Comparison of ENCODE assay signal across 8 cellular contexts in the genomic region with DNA sequence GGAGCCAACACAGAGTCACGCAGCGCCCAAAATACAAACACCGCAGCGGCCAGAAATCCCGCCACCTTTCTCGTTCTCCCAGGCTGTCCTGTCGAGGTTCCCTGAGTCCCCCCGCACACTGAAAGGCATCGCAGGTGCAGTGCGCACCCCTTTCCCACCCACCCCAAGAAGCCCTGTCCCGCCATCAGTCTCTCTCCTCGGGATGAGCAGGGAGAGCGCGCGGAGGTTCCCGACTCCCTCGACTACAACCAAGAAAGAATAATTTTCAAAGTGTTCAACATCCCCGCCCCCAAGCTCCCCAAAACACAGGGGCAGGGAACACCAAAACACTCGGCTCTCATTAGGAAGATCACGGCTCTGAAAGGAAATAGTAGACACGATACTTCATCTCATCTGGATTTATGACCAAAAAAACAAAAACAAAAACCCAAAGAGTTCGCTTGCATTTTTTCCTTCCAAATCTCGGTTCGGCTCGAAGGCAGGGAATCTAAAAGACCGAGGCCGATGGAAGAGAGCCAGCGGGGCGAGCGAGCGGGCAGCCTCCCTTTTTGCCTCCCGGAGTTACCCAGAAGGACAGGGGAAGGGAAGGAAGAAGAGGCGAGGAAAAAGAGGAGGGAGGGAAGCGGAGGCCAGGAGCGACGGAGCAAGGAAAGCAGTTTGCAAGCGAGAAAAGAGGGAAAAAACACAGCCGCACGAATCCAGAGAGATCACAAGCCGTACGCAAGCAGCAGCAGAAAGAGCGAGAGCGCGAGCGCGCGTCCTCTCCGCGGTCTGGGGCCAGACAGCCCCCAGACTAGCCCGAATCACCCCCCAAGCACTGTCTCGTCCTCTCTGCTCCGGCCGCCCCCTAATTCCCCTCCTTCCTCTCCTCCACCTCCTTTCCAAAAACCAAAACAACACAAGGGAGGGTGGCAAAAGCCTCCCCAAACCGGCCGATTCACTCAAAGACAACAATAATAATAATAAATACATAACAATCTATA. TPM values are rescaled to one million over a fixed set of nuclear protein-coding genes. Genes with fewer than 3 reads are reported as not detected.
DNase-seq lines count a peak whose midpoint lies in the region; ATAC-seq, FAIRE-seq and TF ChIP-seq lines count a peak whose summit lies in the region.

No MANE protein-coding gene starts in this region.

- ATAC-seq in stimulated activated naive CD8-positive, alpha-beta T cell treated with anti-CD3 and anti-CD28 coated beads, Interleukin-15, amount 100 ng/mL, for 72 hours: no peak
- no peak for ATAC-seq in HG02759 (IDR thresholded peaks at IDR 0.05; ENCODE audit: unreplicated experiment)

- no peaks in the 10 kb centered on the region for H3K9me3 ChIP-seq in ES-I3 (ENCODE audit: control insufficient read depth, insufficient read depth, low read length)

- peak overlapping the region; percentile 69 for H3K4me3 ChIP-seq in epithelial cell of esophagus (ENCODE audit: low read length)

- H3K4me3 Mint-ChIP-seq in stimulated activated naive CD8-positive, alpha-beta T cell treated with anti-CD3 and anti-CD28 coated beads, Interleukin-15, amount 100 ng/mL, for 72 hours: peak overlapping the region; percentile 94 to 99

- TF ChIP-seq POLR2A in GM12892 (IDR thresholded peaks at IDR 0.05; ENCODE audit: low read depth, low read length): no peak

- TF ChIP-seq CTCF in epithelial cell of esophagus (IDR thresholded peaks at IDR 0.05; ENCODE audit: insufficient read depth, low read depth, low read length, missing control alignments): no peak

- H3K4me1 Mint-ChIP-seq in stimulated activated naive CD8-positive, alpha-beta T cell treated with anti-CD3 and anti-CD28 coated beads, Interleukin-15, amount 100 ng/mL, for 72 hours: peaks cover 56% of the 10 kb centered on the region

- no peak for FAIRE-seq in GM12892 (lab: Jason Lieb, UNC)

- H3K9ac ChIP-seq in ES-I3 (ENCODE audit: low read depth, low read length): peak overlapping the region; percentile 79

- no peaks in the 10 kb centered on the region for H3K9me3 Mint-ChIP-seq in stimulated activated naive CD8-positive, alpha-beta T cell treated with anti-CD3 and anti-CD28 coated beads, Interleukin-15, amount 100 ng/mL, for 72 hours

- H3K4me1 ChIP-seq in ES-I3 (ENCODE audit: insufficient read depth, low read length): peaks cover 24% of the 10 kb centered on the region

- H3K36me3 ChIP-seq in ES-I3 (ENCODE audit: insufficient read depth, low read length): no peaks in the 10 kb centered on the region

- H3K27me3 Mint-ChIP-seq in stimulated activated naive CD8-positive, alpha-beta T cell treated with anti-CD3 and anti-CD28 coated beads, Interleukin-15, amount 100 ng/mL, for 72 hours: no peaks in the 10 kb centered on the region

- peak overlapping the region; percentile 100 for H3K27ac Mint-ChIP-seq in stimulated activated naive CD8-positive, alpha-beta T cell treated with anti-CD3 and anti-CD28 coated beads, Interleukin-15, amount 100 ng/mL, for 72 hours

- DNase-seq in NCI-H2196 treated with DMSO at 0.1 percent for 48 hours (lab: John Stamatoyannopoulos, UW; ENCODE audit: unreplicated experiment) (peak; percentile 67), activated T-cell treated with anti-CD3 and anti-CD28 coated beads for 1 hour (ENCODE audit: low read depth) (peak; percentile 42), epithelial cell of esophagus (ENCODE audit: low read depth) (peak; percentile 41), midbrain (lab: John Stamatoyannopoulos, UW) (peak; percentile 72), GM12892 (ENCODE audit: insufficient read length) (no peak)
- peak; percentile 54 to 56 for DNase-seq in stimulated activated naive CD8-positive, alpha-beta T cell treated with anti-CD3 and anti-CD28 coated beads, Interleukin-15, amount 100 ng/mL, for 72 hours

RNA-seq across cellular contexts. Expression of gene BCL6, which starts 0.8 kb away (rescaled TPM):
- 0.15 TPM for polyA plus RNA-seq in GM12892 (2012; ENCODE audit: missing spikeins)

RNA-seq across cellular contexts. Expression of gene RTP2, which starts 42.1 kb away (rescaled TPM):
- not detected for polyA plus RNA-seq in GM12892 (2012; ENCODE audit: missing spikeins)
